Comparison of ENCODE assay signal across 1 cellular context in genomic region chr14:100193417-100194357, GRCh38.
TF ChIP-seq lines count a peak whose summit lies in the region.

No MANE protein-coding gene starts in this region.

TF ChIP-seq in HepG2, 621 proteins besides CTCF, POLR2A, EP300 and RAD21:
- TF ChIP-seq, protein P1, sequence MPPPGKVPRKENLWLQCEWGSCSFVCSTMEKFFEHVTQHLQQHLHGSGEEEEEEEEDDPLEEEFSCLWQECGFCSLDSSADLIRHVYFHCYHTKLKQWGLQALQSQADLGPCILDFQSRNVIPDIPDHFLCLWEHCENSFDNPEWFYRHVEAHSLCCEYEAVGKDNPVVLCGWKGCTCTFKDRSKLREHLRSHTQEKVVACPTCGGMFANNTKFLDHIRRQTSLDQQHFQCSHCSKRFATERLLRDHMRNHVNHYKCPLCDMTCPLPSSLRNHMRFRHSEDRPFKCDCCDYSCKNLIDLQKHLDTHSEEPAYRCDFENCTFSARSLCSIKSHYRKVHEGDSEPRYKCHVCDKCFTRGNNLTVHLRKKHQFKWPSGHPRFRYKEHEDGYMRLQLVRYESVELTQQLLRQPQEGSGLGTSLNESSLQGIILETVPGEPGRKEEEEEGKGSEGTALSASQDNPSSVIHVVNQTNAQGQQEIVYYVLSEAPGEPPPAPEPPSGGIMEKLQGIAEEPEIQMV (CRISPR knock-in tag; IDR thresholded peaks at IDR 0.05; ENCODE audit: low read depth), result 0 out of 2 replicates have a peak, but pooled peaks have one; percentile 5
- TF ChIP-seq MLXIP (CRISPR knock-in tag; IDR thresholded peaks at IDR 0.05; ENCODE audit: borderline replicate concordance) (no peak), BORCS8-MEF2B (CRISPR knock-in tag; IDR thresholded peaks at IDR 0.05) (0 out of 2 replicates have a peak, but pooled peaks have one; percentile 17), ZMYM3 (CRISPR knock-in tag; IDR thresholded peaks at IDR 0.05) (0 out of 2 replicates have a peak, but pooled peaks have one; percentile 66), MTA1 (CRISPR knock-in tag; IDR thresholded peaks at IDR 0.05; ENCODE audit: borderline replicate concordance) (peak; percentile 11; the same call in 1 of the 2 replicates), FOXO4 (CRISPR knock-in tag; conservative IDR thresholded peaks at IDR 0.05) (0 out of 2 replicates have a peak, but pooled peaks have one; percentile 74), PLRG1 (conservative IDR thresholded peaks at IDR 0.05) (no peak), POLR2G (IDR thresholded peaks at IDR 0.05; ENCODE audit: low read depth, low read length) (0 out of 2 replicates have a peak, but pooled peaks have one; percentile 7), TSC22D2 (CRISPR knock-in tag; IDR thresholded peaks at IDR 0.05; ENCODE audit: borderline replicate concordance) (0 out of 2 replicates have a peak, but pooled peaks have one; percentile 62), NFIC (IDR thresholded peaks at IDR 0.05; ENCODE audit: low read length) (no peak), PATZ1 (CRISPR knock-in tag; IDR thresholded peaks at IDR 0.05) (peak; percentile 63), SNAI1 (CRISPR knock-in tag; IDR thresholded peaks at IDR 0.05; ENCODE audit: borderline replicate concordance) (0 out of 2 replicates have a peak, but pooled peaks have one; percentile 5), ARHGAP35 (CRISPR knock-in tag; IDR thresholded peaks at IDR 0.05; ENCODE audit: borderline replicate concordance) (0 out of 2 replicates have a peak, but pooled peaks have one; percentile 0), ASH2L (IDR thresholded peaks at IDR 0.05; ENCODE audit: insufficient read length, low read depth, low read length) (peak; percentile 11), ZNF564 (CRISPR knock-in tag; IDR thresholded peaks at IDR 0.05) (no peak), ZFX (CRISPR knock-in tag; IDR thresholded peaks at IDR 0.05; ENCODE audit: low read depth) (peak; percentile 66), ZNF670 (CRISPR knock-in tag; IDR thresholded peaks at IDR 0.05; ENCODE audit: borderline replicate concordance) (no peak), ZNF510 (CRISPR knock-in tag; IDR thresholded peaks at IDR 0.05; ENCODE audit: low read depth) (0 out of 2 replicates have a peak, but pooled peaks have one; percentile 14), PAX8 (CRISPR knock-in tag; IDR thresholded peaks at IDR 0.05; ENCODE audit: borderline replicate concordance) (0 out of 2 replicates have a peak, but pooled peaks have one; percentile 14), ZNF317 (CRISPR knock-in tag; IDR thresholded peaks at IDR 0.05) (0 out of 2 replicates have a peak, but pooled peaks have one; percentile 9), YY1 (IDR thresholded peaks at IDR 0.05; ENCODE audit: insufficient read depth, insufficient replicate concordance, low read depth, low read length) (peak; percentile 14), ZFY (CRISPR knock-in tag; IDR thresholded peaks at IDR 0.05) (peak; percentile 45), GTF3A (CRISPR knock-in tag; conservative IDR thresholded peaks at IDR 0.05) (no peak), CBX5 (CRISPR knock-in tag; IDR thresholded peaks at IDR 0.05; ENCODE audit: borderline replicate concordance) (no peak), ZNF841 (CRISPR knock-in tag; IDR thresholded peaks at IDR 0.05; ENCODE audit: borderline replicate concordance) (no peak), ATRX (CRISPR knock-in tag; IDR thresholded peaks at IDR 0.05; ENCODE audit: borderline replicate concordance) (no peak), ZSCAN31 (CRISPR knock-in tag; IDR thresholded peaks at IDR 0.05; ENCODE audit: low read depth) (peak; percentile 7; the same call in 1 of the 2 replicates), ZNF605 (CRISPR knock-in tag; IDR thresholded peaks at IDR 0.05) (peak; percentile 7; the same call in 1 of the 2 replicates)
- TF ChIP-seq, protein P2, sequence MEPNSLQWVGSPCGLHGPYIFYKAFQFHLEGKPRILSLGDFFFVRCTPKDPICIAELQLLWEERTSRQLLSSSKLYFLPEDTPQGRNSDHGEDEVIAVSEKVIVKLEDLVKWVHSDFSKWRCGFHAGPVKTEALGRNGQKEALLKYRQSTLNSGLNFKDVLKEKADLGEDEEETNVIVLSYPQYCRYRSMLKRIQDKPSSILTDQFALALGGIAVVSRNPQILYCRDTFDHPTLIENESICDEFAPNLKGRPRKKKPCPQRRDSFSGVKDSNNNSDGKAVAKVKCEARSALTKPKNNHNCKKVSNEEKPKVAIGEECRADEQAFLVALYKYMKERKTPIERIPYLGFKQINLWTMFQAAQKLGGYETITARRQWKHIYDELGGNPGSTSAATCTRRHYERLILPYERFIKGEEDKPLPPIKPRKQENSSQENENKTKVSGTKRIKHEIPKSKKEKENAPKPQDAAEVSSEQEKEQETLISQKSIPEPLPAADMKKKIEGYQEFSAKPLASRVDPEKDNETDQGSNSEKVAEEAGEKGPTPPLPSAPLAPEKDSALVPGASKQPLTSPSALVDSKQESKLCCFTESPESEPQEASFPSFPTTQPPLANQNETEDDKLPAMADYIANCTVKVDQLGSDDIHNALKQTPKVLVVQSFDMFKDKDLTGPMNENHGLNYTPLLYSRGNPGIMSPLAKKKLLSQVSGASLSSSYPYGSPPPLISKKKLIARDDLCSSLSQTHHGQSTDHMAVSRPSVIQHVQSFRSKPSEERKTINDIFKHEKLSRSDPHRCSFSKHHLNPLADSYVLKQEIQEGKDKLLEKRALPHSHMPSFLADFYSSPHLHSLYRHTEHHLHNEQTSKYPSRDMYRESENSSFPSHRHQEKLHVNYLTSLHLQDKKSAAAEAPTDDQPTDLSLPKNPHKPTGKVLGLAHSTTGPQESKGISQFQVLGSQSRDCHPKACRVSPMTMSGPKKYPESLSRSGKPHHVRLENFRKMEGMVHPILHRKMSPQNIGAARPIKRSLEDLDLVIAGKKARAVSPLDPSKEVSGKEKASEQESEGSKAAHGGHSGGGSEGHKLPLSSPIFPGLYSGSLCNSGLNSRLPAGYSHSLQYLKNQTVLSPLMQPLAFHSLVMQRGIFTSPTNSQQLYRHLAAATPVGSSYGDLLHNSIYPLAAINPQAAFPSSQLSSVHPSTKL (CRISPR knock-in tag; IDR thresholded peaks at IDR 0.05), result no peak
- TF ChIP-seq, protein P3, sequence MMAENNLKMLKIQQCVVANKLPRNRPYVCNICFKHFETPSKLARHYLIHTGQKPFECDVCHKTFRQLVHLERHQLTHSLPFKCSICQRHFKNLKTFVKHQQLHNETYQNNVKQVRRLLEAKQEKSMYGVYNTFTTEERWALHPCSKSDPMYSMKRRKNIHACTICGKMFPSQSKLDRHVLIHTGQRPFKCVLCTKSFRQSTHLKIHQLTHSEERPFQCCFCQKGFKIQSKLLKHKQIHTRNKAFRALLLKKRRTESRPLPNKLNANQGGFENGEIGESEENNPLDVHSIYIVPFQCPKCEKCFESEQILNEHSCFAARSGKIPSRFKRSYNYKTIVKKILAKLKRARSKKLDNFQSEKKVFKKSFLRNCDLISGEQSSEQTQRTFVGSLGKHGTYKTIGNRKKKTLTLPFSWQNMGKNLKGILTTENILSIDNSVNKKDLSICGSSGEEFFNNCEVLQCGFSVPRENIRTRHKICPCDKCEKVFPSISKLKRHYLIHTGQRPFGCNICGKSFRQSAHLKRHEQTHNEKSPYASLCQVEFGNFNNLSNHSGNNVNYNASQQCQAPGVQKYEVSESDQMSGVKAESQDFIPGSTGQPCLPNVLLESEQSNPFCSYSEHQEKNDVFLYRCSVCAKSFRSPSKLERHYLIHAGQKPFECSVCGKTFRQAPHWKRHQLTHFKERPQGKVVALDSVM (CRISPR knock-in tag; IDR thresholded peaks at IDR 0.05), result peak; percentile 49; the same call in 1 of the 2 replicates
